8 cellular contexts compared by ENCODE assay signal in genomic region chr14:20413785-20414117, GRCh38. TPM values are rescaled to one million over a fixed set of nuclear protein-coding genes. Genes with fewer than 3 reads are reported as not detected.
DNase-seq lines count a peak whose midpoint lies in the region; ATAC-seq, FAIRE-seq and TF ChIP-seq lines count a peak whose summit lies in the region.

No MANE protein-coding gene starts in this region.

- TF ChIP-seq POLR2A in GM12892 (IDR thresholded peaks at IDR 0.05; ENCODE audit: low read depth, low read length): no peak; the same call in 1 of the 2 replicates
- TF ChIP-seq POLR2A in transverse colon (IDR thresholded peaks at IDR 0.05): no peak

- H3K9ac ChIP-seq in colonic mucosa (ENCODE audit: low read depth in 2 of 2, low read length in 2 of 2): peak overlapping the region; percentile 84 to 98

- H3K4me3 ChIP-seq in colonic mucosa (peak overlapping the region; percentile 62), transverse colon (peak overlapping the region; percentile 65 to 93 (median 78))

- intact Hi-C loops in colonic mucosa (cut with DNase I): loop anchor here (5.0 to 10.0 kb wide), 3 partner anchors 44 to 271 kb away; partner anchors contain the start of genes ANG, APEX1 and RNASE4
- intact Hi-C loops in transverse colon (cut with DNase I; ENCODE audit: low total_unique reads): no loop called here

- FAIRE-seq in GM12892 (lab: Jason Lieb, UNC): peak; percentile 46

- H3K36me3 ChIP-seq in colonic mucosa: no peaks in the 10 kb centered on the region
- no peaks in the 10 kb centered on the region for H3K36me3 ChIP-seq in transverse colon

- in situ Hi-C loops in transverse colon (cut with MboI; ENCODE audit: low pct_ligation_motif_present in 1 of 4, low pct_unique_long_range_greater_than_20kb in 1 of 4, low sequenced_read_pairs in 3 of 4): loop anchor here in 2 of 4 donors (10.0 to 25.0 kb wide), 2 partner anchors 51 to 199 kb away; partner anchors contain the start of genes PIP4P1 (in 1 of the 2) and PNP (in 1 of the 2)

- TF ChIP-seq CTCF in colonic mucosa (IDR thresholded peaks at IDR 0.05): no peak
- no peak for TF ChIP-seq CTCF in transverse colon (IDR thresholded peaks at IDR 0.05)

- WGBS in transverse colon (ENCODE audit: low coverage in 1 of 2), 2 donors: 0 to 10% methylated on average over 2 to 8 of the region's 8 CpGs

- H3K9me3 ChIP-seq in colonic mucosa: no peaks in the 10 kb centered on the region
- no peaks in the 10 kb centered on the region for H3K9me3 ChIP-seq in transverse colon

- H3K27me3 ChIP-seq in colonic mucosa (no peaks in the 10 kb centered on the region), transverse colon (no peaks in the 10 kb centered on the region)

- H3K4me1 ChIP-seq in colonic mucosa (peaks cover 10% of the 10 kb centered on the region), transverse colon (peaks cover 4 to 56% (median 42%) of the 10 kb centered on the region in 4 donors)

- no peak for DNase-seq in GM12892 (ENCODE audit: insufficient read length)
- DNase-seq in RPMI8226: peak; percentile 23
- DNase-seq in colonic mucosa: peak; percentile 36
- peak; percentile 62 for DNase-seq in medulla oblongata (ENCODE audit: extremely low spot score)
- peak; percentile 21 for DNase-seq in transverse colon
- no peak for DNase-seq in NCI-H2196 treated with DMSO at 0.1 percent for 48 hours (lab: John Stamatoyannopoulos, UW; ENCODE audit: unreplicated experiment)

- peak overlapping the region; percentile 98 for H3K27ac ChIP-seq in colonic mucosa
- H3K27ac ChIP-seq in transverse colon: peak overlapping the region; percentile 96 to 99 (median 98)

- peak; percentile 37 for ATAC-seq in HG02642 (IDR thresholded peaks at IDR 0.05; ENCODE audit: poor library complexity, unreplicated experiment)
- ATAC-seq in HG03378 (IDR thresholded peaks at IDR 0.05; ENCODE audit: unreplicated experiment): no peak

- TF ChIP-seq EP300 in transverse colon (IDR thresholded peaks at IDR 0.05; ENCODE audit: low read depth): no peak

RNA-seq across cellular contexts. Expression of gene TEP1, which starts 0.5 kb away (rescaled TPM):
- 21.1 TPM for polyA plus RNA-seq in GM12892 (2012; ENCODE audit: missing spikeins)
- 10 to 100 TPM; 53.7 to 71.3 TPM for total RNA-seq in colonic mucosa
- 100 to 1,000 TPM in 1 of 4 donors, 10 to 100 TPM in 3; 72.2 to 216 (median 79.9) TPM for total RNA-seq in transverse colon

RNA-seq across cellular contexts. Expression of gene KLHL33, which starts 22.2 kb away (rescaled TPM):
- 0.06 TPM for polyA plus RNA-seq in GM12892 (2012; ENCODE audit: missing spikeins)
- under 1 TPM; 0.05 TPM for total RNA-seq in colonic mucosa
- under 1 TPM in 2 of 4 donors, not detected in 2; 0.16 to 0.27 TPM for total RNA-seq in transverse colon

RNA-seq across cellular contexts. Expression of gene OSGEP, which starts 40.9 kb away (rescaled TPM):
- polyA plus RNA-seq in GM12892 (2012; ENCODE audit: missing spikeins): 41.4 TPM
- 10 to 100 TPM; 26.9 to 42.0 TPM for total RNA-seq in colonic mucosa
- total RNA-seq in transverse colon: 100 to 1,000 TPM in 1 of 4 donors, 10 to 100 TPM in 3; 26.7 to 146 (median 64.7) TPM

RNA-seq across cellular contexts. Expression of gene APEX1, which starts 41.3 kb away (rescaled TPM):
- polyA plus RNA-seq in GM12892 (2012; ENCODE audit: missing spikeins): 308 TPM
- total RNA-seq in colonic mucosa (100 to 1,000 TPM; 119 to 169 TPM), transverse colon (100 to 1,000 TPM; 108 to 120 (median 111) TPM)

RNA-seq across cellular contexts. Expression of gene PIP4P1, which starts 47.5 kb away (rescaled TPM):
- 26.1 TPM for polyA plus RNA-seq in GM12892 (2012; ENCODE audit: missing spikeins)
- total RNA-seq in colonic mucosa: 10 to 100 TPM; 30.3 to 54.6 TPM
- 10 to 100 TPM; 18.7 to 49.4 (median 31.1) TPM for total RNA-seq in transverse colon

Comparison
In these comparisons a context has a peak if more than half of its experiments do, and no peak if none do; other contexts are left out.
1. DNase-seq: peak in RPMI8226 (single experiment), colonic mucosa (single experiment), medulla oblongata (single experiment) and transverse colon (single experiment); none in GM12892 (single experiment) and NCI-H2196 treated with DMSO at 0.1 percent for 48 hours (single experiment).